In genomic region chr10:71679425-71679824, GRCh38 we compare ENCODE assay signal across 20 cellular contexts. TPM values are rescaled to one million over a fixed set of nuclear protein-coding genes. Genes with fewer than 3 reads are reported as not detected.
DNase-seq lines count a peak whose midpoint lies in the region; ATAC-seq and TF ChIP-seq lines count a peak whose summit lies in the region.
"Had no signal": no experiment of that assay in that cellular context is flagged by ENCODE, and none has a peak within 500 bp of the region (broad histone marks: within the 10 kb centered on the region; RNA-seq: fewer than 3 reads in every experiment).

No MANE protein-coding gene starts in this region.

- H3K79me1 ChIP-seq in mesendoderm (ENCODE audit: low read length): no peaks in the 10 kb centered on the region

- no peaks in the 10 kb centered on the region for H3K79me2 ChIP-seq in mesendoderm (ENCODE audit: control insufficient read depth, insufficient read depth, low read length)

- no peak overlapping the region for H3K4me3 ChIP-seq in right atrium auricular region
- H3K4me3 ChIP-seq in mesendoderm (ENCODE audit: low read length): no peak overlapping the region
- no peak overlapping the region for H3K4me3 ChIP-seq in upper lobe of right lung

- H2BK15ac ChIP-seq in mesendoderm (replicated peaks; ENCODE audit: low read depth): no peak overlapping the region

- H3K27me3 Mint-ChIP-seq in stimulated activated naive B cell treated with anti-CD40 and anti-IgM and Interleukin-4, amounts not matched to agents 10 μg/mL and 1 μg/mL and 100 μg/mL, for 72 hours: peaks cover 4 to 46% of the 10 kb centered on the region in 2 donors
- H3K27me3 Mint-ChIP-seq in progenitor cell of endocrine pancreas: peaks cover 54% of the 10 kb centered on the region

- no peak overlapping the region for H2BK5ac ChIP-seq in mesendoderm (ENCODE audit: low read length)

- H2AK5ac ChIP-seq in mesendoderm (ENCODE audit: low read length): no peak overlapping the region

- no peak overlapping the region for H3K4me2 ChIP-seq in mesendoderm (ENCODE audit: low read length)

- H3K9me3 ChIP-seq in right atrium auricular region (no peaks in the 10 kb centered on the region), upper lobe of right lung (no peaks in the 10 kb centered on the region)

- TF ChIP-seq CTCF in right atrium auricular region (IDR thresholded peaks at IDR 0.05): no peak
- TF ChIP-seq CTCF in upper lobe of right lung (IDR thresholded peaks at IDR 0.05): no peak
- no peak for TF ChIP-seq CTCF in progenitor cell of endocrine pancreas (IDR thresholded peaks at IDR 0.05; ENCODE audit: unreplicated experiment)

- H3K27ac Mint-ChIP-seq in stimulated activated naive B cell treated with anti-CD40 and anti-IgM and Interleukin-4, amounts not matched to agents 10 μg/mL and 1 μg/mL and 100 μg/mL, for 72 hours: no peak overlapping the region
- no peak overlapping the region for H3K27ac Mint-ChIP-seq in progenitor cell of endocrine pancreas
- H3K27ac Mint-ChIP-seq: CD4-positive, alpha-beta memory T cell; HFFc6 had no signal

- H3K4ac ChIP-seq in mesendoderm (ENCODE audit: low read depth, low read length): no peak overlapping the region

- no peak overlapping the region for H4K8ac ChIP-seq in mesendoderm (ENCODE audit: low read depth, low read length)

- H3K4me3 Mint-ChIP-seq in stimulated activated naive B cell treated with anti-CD40 and anti-IgM and Interleukin-4, amounts not matched to agents 10 μg/mL and 1 μg/mL and 100 μg/mL, for 72 hours: no peak overlapping the region
- H3K4me3 Mint-ChIP-seq in progenitor cell of endocrine pancreas (ENCODE audit: low read depth): no peak overlapping the region
- H3K4me3 Mint-ChIP-seq: CD4-positive, alpha-beta memory T cell; HFFc6 had no signal

- H3K9me3 Mint-ChIP-seq in stimulated activated naive B cell treated with anti-CD40 and anti-IgM and Interleukin-4, amounts not matched to agents 10 μg/mL and 1 μg/mL and 100 μg/mL, for 72 hours: no peaks in the 10 kb centered on the region
- no peaks in the 10 kb centered on the region for H3K9me3 Mint-ChIP-seq in progenitor cell of endocrine pancreas (ENCODE audit: low read depth)
- H3K9me3 Mint-ChIP-seq: HFFc6 had no signal

- no peak overlapping the region for H4K5ac ChIP-seq in mesendoderm (ENCODE audit: low read length)

- no CpG with 5 or more reads among the region's 9 CpGs for WGBS in mesendoderm (ENCODE audit: extremely low coverage, insufficient coverage, low lambda C conversion rate)

- intact Hi-C loops in Right ventricle myocardium superior (cut with DNase I) (no loop called here), left cardiac atrium (cut with DNase I) (no loop called here), upper lobe of right lung (cut with DNase I) (no loop called here)

- no peaks in the 10 kb centered on the region for H3K27me3 ChIP-seq in right atrium auricular region
- H3K27me3 ChIP-seq in mesendoderm (ENCODE audit: insufficient read depth, low read length, poor library complexity): no peaks in the 10 kb centered on the region
- H3K27me3 ChIP-seq in upper lobe of right lung: no peaks in the 10 kb centered on the region

- peak overlapping the region; percentile 24 for H3K23ac ChIP-seq in mesendoderm (ENCODE audit: low read length)

- no peaks in the 10 kb centered on the region for H3K36me3 Mint-ChIP-seq in stimulated activated naive B cell treated with anti-CD40 and anti-IgM and Interleukin-4, amounts not matched to agents 10 μg/mL and 1 μg/mL and 100 μg/mL, for 72 hours
- H3K36me3 Mint-ChIP-seq in progenitor cell of endocrine pancreas (ENCODE audit: insufficient read depth): no peaks in the 10 kb centered on the region
- H3K36me3 Mint-ChIP-seq: CD4-positive, alpha-beta memory T cell had no signal

- H3K36me3 ChIP-seq in right atrium auricular region: no peaks in the 10 kb centered on the region
- no peaks in the 10 kb centered on the region for H3K36me3 ChIP-seq in mesendoderm (ENCODE audit: control insufficient read depth, insufficient read depth, low read length)
- no peaks in the 10 kb centered on the region for H3K36me3 ChIP-seq in upper lobe of right lung

- peaks cover 0 to 23% of the 10 kb centered on the region in 2 donors for H3K4me1 ChIP-seq in right atrium auricular region
- H3K4me1 ChIP-seq in mesendoderm (ENCODE audit: control insufficient read depth, low read depth, low read length): no peaks in the 10 kb centered on the region
- peaks cover 3% of the 10 kb centered on the region for H3K4me1 ChIP-seq in upper lobe of right lung

- ATAC-seq in Right ventricle myocardium superior (ENCODE audit: poor library complexity) (peak; percentile 49), left cardiac atrium (peak; percentile 48 to 68), upper lobe of right lung (peak; percentile 38)
- no peak for ATAC-seq in stimulated activated naive B cell treated with anti-CD40 and anti-IgM and Interleukin-4, amounts not matched to agents 10 μg/mL and 1 μg/mL and 100 μg/mL, for 72 hours (replicated peaks)

- H2BK120ac ChIP-seq in mesendoderm (ENCODE audit: low read depth, low read length): no peak overlapping the region

- peaks cover 5 to 6% of the 10 kb centered on the region in 2 donors for H3K4me1 Mint-ChIP-seq in stimulated activated naive B cell treated with anti-CD40 and anti-IgM and Interleukin-4, amounts not matched to agents 10 μg/mL and 1 μg/mL and 100 μg/mL, for 72 hours
- H3K4me1 Mint-ChIP-seq in progenitor cell of endocrine pancreas (ENCODE audit: low read depth): no peaks in the 10 kb centered on the region
- H3K4me1 Mint-ChIP-seq: CD4-positive, alpha-beta memory T cell had no signal

- DNase-seq in Right ventricle myocardium superior (no peak), right atrium auricular region (ENCODE audit: low spot score) (no peak), left cardiac atrium (no peak), mesendoderm (no peak), upper lobe of right lung (no peak), progenitor cell of endocrine pancreas (ENCODE audit: low spot score, unreplicated experiment) (no peak), COLO829 (ENCODE audit: low spot score) (no peak)
- DNase-seq in stimulated activated naive B cell treated with anti-CD40 and anti-IgM and Interleukin-4, amounts not matched to agents 10 μg/mL and 1 μg/mL and 100 μg/mL, for 72 hours: no peak
- DNase-seq: ACHN; CD4-positive, alpha-beta memory T cell; COR-L47; DMS153; DMS79 treated with DMSO at 0.1 percent for 48 hours; EL; HCEC 1CT; HFFc6 had no signal

- no peak overlapping the region for H3K9ac ChIP-seq in mesendoderm (ENCODE audit: low read length)

- H3K18ac ChIP-seq in mesendoderm (ENCODE audit: low read length): no peak overlapping the region

- peak overlapping the region in 1 of 2 donors; percentile 2 for H3K27ac ChIP-seq in right atrium auricular region
- H3K27ac ChIP-seq in mesendoderm (ENCODE audit: low read depth, low read length): no peak overlapping the region
- no peak overlapping the region for H3K27ac ChIP-seq in upper lobe of right lung
- H3K27ac ChIP-seq: C4-2B, HL-60 had no signal

- no peak overlapping the region for H3K56ac ChIP-seq in mesendoderm (ENCODE audit: low read length)

RNA-seq across cellular contexts. Expression of gene C10orf105, which starts 40.2 kb away (rescaled TPM):
- total RNA-seq in Right ventricle myocardium superior (0.05 TPM), right atrium auricular region (1 to 10 TPM in 1 of 2 donors, not detected in 1; 1.3 TPM), left cardiac atrium (under 1 TPM; 0.27 to 0.47 TPM), upper lobe of right lung (0.52 TPM), progenitor cell of endocrine pancreas (0.07 TPM in 1 of 2 replicates, not detected in the other)
- polyA plus RNA-seq in mesendoderm (2013, experiment 1 of 2): 0.29 TPM
- 0.25 TPM for polyA plus RNA-seq in mesendoderm (2013, experiment 2 of 2)
- total RNA-seq: A172, H4, HFFc6 had no signal

Comparison
In these comparisons a context has a peak if more than half of its experiments do, and no peak if none do; other contexts are left out.
1. ATAC-seq: peak in Right ventricle myocardium superior (single experiment), left cardiac atrium (2 of 2) and upper lobe of right lung (single experiment); none in stimulated activated naive B cell treated with anti-CD40 and anti-IgM and Interleukin-4, amounts not matched to agents 10 μg/mL and 1 μg/mL and 100 μg/mL, for 72 hours (0 of 2).